Comparison of ENCODE assay signal across 10 cellular contexts in genomic region chr22:41542224-41542623, GRCh38. TPM values are rescaled to one million over a fixed set of nuclear protein-coding genes. Genes with fewer than 3 reads are reported as not detected.
DNase-seq lines count a peak whose midpoint lies in the region; ATAC-seq and TF ChIP-seq lines count a peak whose summit lies in the region.
"Had no signal": no experiment of that assay in that cellular context is flagged by ENCODE, and none has a peak within 500 bp of the region (broad histone marks: within the 10 kb centered on the region; RNA-seq: fewer than 3 reads in every experiment).

No MANE protein-coding gene starts in this region.

- TF ChIP-seq CTCF in OCI-LY3 (IDR thresholded peaks at IDR 0.05; ENCODE audit: low read depth, low read length), result no peak
- no peak for TF ChIP-seq CTCF in chondrocyte (IDR thresholded peaks at IDR 0.05)
- TF ChIP-seq CTCF in progenitor cell of endocrine pancreas (IDR thresholded peaks at IDR 0.05; ENCODE audit: unreplicated experiment), result no peak

- H3K9me3 ChIP-seq in OCI-LY3 (ENCODE audit: insufficient read depth, low read length), result no peaks in the 10 kb centered on the region

- peaks cover 16% of the 10 kb centered on the region for H3K36me3 Mint-ChIP-seq in activated CD4-positive, alpha-beta T cell treated with anti-CD3 and anti-CD28 coated beads, Interleukin-2, amount 10 ng/mL, durations not matched to agents 24 days and 14 days (ENCODE audit: low read depth)
- H3K36me3 Mint-ChIP-seq in chondrocyte (ENCODE audit: low read depth) (peaks cover 4% of the 10 kb centered on the region), progenitor cell of endocrine pancreas (ENCODE audit: insufficient read depth) (peaks cover 4% of the 10 kb centered on the region)

- H3K9me3 Mint-ChIP-seq in activated CD4-positive, alpha-beta T cell treated with anti-CD3 and anti-CD28 coated beads, Interleukin-2, amount 10 ng/mL, durations not matched to agents 24 days and 14 days, result no peaks in the 10 kb centered on the region
- no peaks in the 10 kb centered on the region for H3K9me3 Mint-ChIP-seq in chondrocyte (ENCODE audit: low read depth)
- H3K9me3 Mint-ChIP-seq in progenitor cell of endocrine pancreas (ENCODE audit: low read depth), result no peaks in the 10 kb centered on the region

- peaks cover 28% of the 10 kb centered on the region for H3K36me3 ChIP-seq in OCI-LY3 (replicated peaks; ENCODE audit: low read depth, low read length)

- H3K9ac ChIP-seq in OCI-LY3 (ENCODE audit: low read length), result no peak overlapping the region

- no peak overlapping the region for H3K27ac ChIP-seq in OCI-LY3 (ENCODE audit: low read length)

- intact Hi-C loops in activated CD4-positive, alpha-beta T cell treated with anti-CD3 and anti-CD28 coated beads, Interleukin-2, amount 10 ng/mL, durations not matched to agents 24 days and 14 days (cut with micrococcal nuclease), result loop anchor here (5.0 kb wide), 2 partner anchors 60 to 255 kb away; partner anchors contain the start of gene RANGAP1

- peaks cover 65% of the 10 kb centered on the region for H3K79me2 ChIP-seq in OCI-LY3 (ENCODE audit: low read length)

- peaks cover 29% of the 10 kb centered on the region for H3K4me1 Mint-ChIP-seq in activated CD4-positive, alpha-beta T cell treated with anti-CD3 and anti-CD28 coated beads, Interleukin-2, amount 10 ng/mL, durations not matched to agents 24 days and 14 days
- H3K4me1 Mint-ChIP-seq in chondrocyte (ENCODE audit: low read depth) (peaks cover 38% of the 10 kb centered on the region), progenitor cell of endocrine pancreas (ENCODE audit: low read depth) (peaks cover 25% of the 10 kb centered on the region)

- no peak overlapping the region for H3K4me3 ChIP-seq in OCI-LY3 (ENCODE audit: low read length)

- no peaks in the 10 kb centered on the region for H3K27me3 ChIP-seq in OCI-LY3 (ENCODE audit: low read depth, low read length)

- H3K4me2 ChIP-seq in OCI-LY3 (ENCODE audit: low read length), result peak overlapping the region; percentile 98; the same call in 1 of the 2 replicates

- no peak overlapping the region for H2AFZ ChIP-seq in OCI-LY3 (ENCODE audit: low read depth, low read length)

- peak overlapping the region; percentile 95 for H3K4me3 Mint-ChIP-seq in activated CD4-positive, alpha-beta T cell treated with anti-CD3 and anti-CD28 coated beads, Interleukin-2, amount 10 ng/mL, durations not matched to agents 24 days and 14 days
- H3K4me3 Mint-ChIP-seq in chondrocyte (ENCODE audit: unreplicated experiment), result peak overlapping the region; percentile 89
- H3K4me3 Mint-ChIP-seq in progenitor cell of endocrine pancreas (ENCODE audit: low read depth), result peak overlapping the region; percentile 94

- no peak overlapping the region for H3K27ac Mint-ChIP-seq in activated CD4-positive, alpha-beta T cell treated with anti-CD3 and anti-CD28 coated beads, Interleukin-2, amount 10 ng/mL, durations not matched to agents 24 days and 14 days
- H3K27ac Mint-ChIP-seq in chondrocyte (ENCODE audit: unreplicated experiment) (peak overlapping the region; percentile 34), progenitor cell of endocrine pancreas (peak overlapping the region; percentile 57)

- peaks cover 19% of the 10 kb centered on the region for H3K4me1 ChIP-seq in OCI-LY3 (ENCODE audit: low read length)

- no peak for ATAC-seq in HG03280 (IDR thresholded peaks at IDR 0.05; ENCODE audit: unreplicated experiment)
- no peak for ATAC-seq in HG02571 (IDR thresholded peaks at IDR 0.05; ENCODE audit: unreplicated experiment)
- ATAC-seq in GM21423 (IDR thresholded peaks at IDR 0.05; ENCODE audit: unreplicated experiment), result no peak

- no peak for DNase-seq in activated CD4-positive, alpha-beta T cell treated with anti-CD3 and anti-CD28 coated beads, Interleukin-2, amount 10 ng/mL, durations not matched to agents 24 days and 14 days
- no peak for DNase-seq in activated CD4-positive, alpha-beta T cell treated with anti-CD3 and anti-CD28 coated beads, Interleukin-2, amount 50 U/mL, for 4 hours
- DNase-seq in chondrocyte (ENCODE audit: low spot score) (no peak), progenitor cell of endocrine pancreas (ENCODE audit: low spot score, unreplicated experiment) (no peak)
- DNase-seq: NCI-H1694 treated with DMSO at 0.1 percent for 48 hours, substantia nigra had no signal

- peaks cover 18% of the 10 kb centered on the region; the same call in 1 of the 2 replicates for H4K20me1 ChIP-seq in OCI-LY3 (ENCODE audit: insufficient read depth, low read length)

- H3K27me3 Mint-ChIP-seq in activated CD4-positive, alpha-beta T cell treated with anti-CD3 and anti-CD28 coated beads, Interleukin-2, amount 10 ng/mL, durations not matched to agents 24 days and 14 days, result no peaks in the 10 kb centered on the region
- H3K27me3 Mint-ChIP-seq in chondrocyte (ENCODE audit: low read depth) (no peaks in the 10 kb centered on the region), progenitor cell of endocrine pancreas (no peaks in the 10 kb centered on the region)

RNA-seq across cellular contexts. Expression of gene POLR3H, which starts 2.0 kb away (rescaled TPM):
- 49.2 and 50.6 TPM in 2 replicates for total RNA-seq in activated CD4-positive, alpha-beta T cell treated with anti-CD3 and anti-CD28 coated beads, Interleukin-2, amount 10 ng/mL, durations not matched to agents 24 days and 14 days
- total RNA-seq in chondrocyte, result 39.6 to 57.3 TPM (median 41.5 TPM) in 3 replicates
- 43.5 and 44.1 TPM in 2 replicates for total RNA-seq in progenitor cell of endocrine pancreas

RNA-seq across cellular contexts. Expression of gene CSDC2, which starts 18.6 kb away (rescaled TPM):
- not detected in 2 replicates for total RNA-seq in activated CD4-positive, alpha-beta T cell treated with anti-CD3 and anti-CD28 coated beads, Interleukin-2, amount 10 ng/mL, durations not matched to agents 24 days and 14 days
- 12.7 to 21.7 TPM (median 20.9 TPM) in 3 replicates for total RNA-seq in chondrocyte
- 1.7 TPM in 2 replicates for total RNA-seq in progenitor cell of endocrine pancreas

RNA-seq across cellular contexts. Expression of gene PMM1, which starts 47.4 kb away (rescaled TPM):
- total RNA-seq in activated CD4-positive, alpha-beta T cell treated with anti-CD3 and anti-CD28 coated beads, Interleukin-2, amount 10 ng/mL, durations not matched to agents 24 days and 14 days, result 19.7 and 23.1 TPM in 2 replicates
- total RNA-seq in chondrocyte (39.3 to 48.2 TPM (median 47.1 TPM) in 3 replicates), progenitor cell of endocrine pancreas (46.0 and 51.3 TPM in 2 replicates)
